Comparison of ENCODE assay signal across 19 cellular contexts in the genomic region with DNA sequence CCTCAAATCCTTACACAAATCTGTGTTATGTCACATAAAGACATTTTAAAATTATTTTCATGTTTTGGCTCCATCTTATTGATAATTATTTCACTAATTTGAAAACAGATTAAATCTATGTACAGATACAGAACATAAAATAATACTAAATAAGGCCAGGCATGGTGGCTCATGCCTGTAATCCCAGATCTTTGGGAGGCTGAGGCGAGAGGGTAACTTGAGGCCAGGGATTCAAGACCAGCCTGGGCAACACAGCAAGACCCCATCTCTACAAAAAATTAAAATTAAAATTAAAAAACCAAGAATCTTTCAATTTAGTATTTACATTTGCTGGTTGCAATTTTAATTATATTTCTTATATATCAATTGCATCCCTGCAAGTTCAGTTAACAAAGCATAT.
"Had no signal": no experiment of that assay in that cellular context is flagged by ENCODE, and none has a peak within 500 bp of the region (broad histone marks: within the 10 kb centered on the region; RNA-seq: fewer than 3 reads in every experiment).

No MANE protein-coding gene starts in this region.

- H3K4me2 ChIP-seq: SK-N-SH had no signal

- ATAC-seq: Panc1, PC-3 had no signal

- H3K9ac ChIP-seq: SK-N-SH had no signal

- H3K9me3 Mint-ChIP-seq: IgD-negative memory B cell had no signal

- H3K27ac ChIP-seq: RWPE1 had no signal

- H3K27me3 Mint-ChIP-seq: IgD-negative memory B cell had no signal

- DNase-seq: KBM-7, MV-4-11, NCI-H1048, NCI-H1105, NCI-H1417, NCI-H146, NCI-H1694 treated with DMSO at 0.1 percent for 48 hours, NCI-H1930, NCI-H2081, NCI-H2107, NCI-H2227 treated with DMSO at 0.1 percent for 48 hours, NCI-H774, PC-3, SHP77, SK-N-SH, SW 1271 had no signal

- H3K9me3 ChIP-seq: SK-N-SH had no signal
